29 cellular contexts compared by ENCODE assay signal in genomic region chr1:202521886-202522285, GRCh38.
"Had no signal": no experiment of that assay in that cellular context is flagged by ENCODE, and none has a peak within 500 bp of the region (broad histone marks: within the 10 kb centered on the region; RNA-seq: fewer than 3 reads in every experiment).

No MANE protein-coding gene starts in this region.

- H3K27me3 Mint-ChIP-seq: naive thymus-derived CD4-positive, alpha-beta T cell; progenitor cell of endocrine pancreas; stimulated activated naive B cell treated with anti-CD40 and anti-IgM and Interleukin-4, amounts not matched to agents 10 μg/mL and 1 μg/mL and 100 μg/mL, for 72 hours; stimulated activated naive CD8-positive, alpha-beta T cell treated with anti-CD3 and anti-CD28 coated beads, Interleukin-15, Interleukin-2, amounts not matched to agents 100 ng/mL and 50 ng/mL, for 24 hours; type B pancreatic cell had no signal

- H3K4me3 ChIP-seq: neural progenitor cell, ovary, psoas muscle, right lobe of liver, skin epidermis, smooth muscle cell, spleen, stomach, tibial artery, transverse colon, upper lobe of right lung, uterus had no signal

- H3K4me1 ChIP-seq: neural progenitor cell, parathyroid adenoma, upper lobe of right lung, uterus had no signal

- H3K27me3 ChIP-seq: neural progenitor cell, ovary, right lobe of liver, spleen, stomach, tibial artery, transverse colon, upper lobe of right lung, uterus had no signal

- H3K9ac ChIP-seq: neural progenitor cell, parathyroid adenoma had no signal

- H3K79me2 ChIP-seq: parathyroid adenoma had no signal

- ATAC-seq: naive thymus-derived CD4-positive, alpha-beta T cell; natural killer cell; psoas muscle; right cardiac atrium; right lobe of liver; stimulated activated effector memory CD8-positive, alpha-beta T cell treated with anti-CD3 and anti-CD28 coated beads, Interleukin-12 subunit alpha, Interleukin-12 subunit beta, amount 100 ng/mL, for 72 hours; stimulated activated naive B cell treated with anti-CD40 and anti-IgM and Interleukin-4, amounts not matched to agents 10 μg/mL and 1 μg/mL and 100 μg/mL, for 72 hours; upper lobe of right lung had no signal

- H3K36me3 Mint-ChIP-seq: natural killer cell; neural progenitor cell; stimulated activated effector memory CD8-positive, alpha-beta T cell treated with anti-CD3 and anti-CD28 coated beads, Interleukin-12 subunit alpha, Interleukin-12 subunit beta, amount 100 ng/mL, for 72 hours had no signal

- H3K4me1 Mint-ChIP-seq: neural progenitor cell had no signal

- H3K27ac Mint-ChIP-seq: naive thymus-derived CD4-positive, alpha-beta T cell; natural killer cell; nephron; neural progenitor cell; progenitor cell of endocrine pancreas; stimulated activated effector memory CD8-positive, alpha-beta T cell treated with anti-CD3 and anti-CD28 coated beads, Interleukin-12 subunit alpha, Interleukin-12 subunit beta, amount 100 ng/mL, for 72 hours; stimulated activated naive B cell treated with anti-CD40 and anti-IgM and Interleukin-4, amounts not matched to agents 10 μg/mL and 1 μg/mL and 100 μg/mL, for 72 hours; stimulated activated naive CD8-positive, alpha-beta T cell treated with anti-CD3 and anti-CD28 coated beads, Interleukin-15, Interleukin-2, amounts not matched to agents 100 ng/mL and 50 ng/mL, for 24 hours; type B pancreatic cell had no signal

- H3K9me3 Mint-ChIP-seq: natural killer cell; neural progenitor cell; stimulated activated effector memory CD8-positive, alpha-beta T cell treated with anti-CD3 and anti-CD28 coated beads, Interleukin-12 subunit alpha, Interleukin-12 subunit beta, amount 100 ng/mL, for 72 hours; stimulated activated naive CD8-positive, alpha-beta T cell treated with anti-CD3 and anti-CD28 coated beads, Interleukin-15, Interleukin-2, amounts not matched to agents 100 ng/mL and 50 ng/mL, for 24 hours; type B pancreatic cell had no signal

- H3K36me3 ChIP-seq: neural progenitor cell, ovary, right lobe of liver, tibial artery, transverse colon, upper lobe of right lung, uterus had no signal

- DNase-seq: naive thymus-derived CD4-positive, alpha-beta T cell; natural killer cell; occipital lobe; ovary; posterior cingulate gyrus; psoas muscle; right cardiac atrium; right lobe of liver; spleen; stimulated activated CD4-positive, alpha-beta T cell treated with anti-CD3 and anti-CD28 coated beads, Interleukin-12 subunit alpha, Interleukin-12 subunit beta, amount 100 ng/mL, for 4 hours; stimulated activated CD4-positive, alpha-beta T cell treated with anti-CD3 and anti-CD28 coated beads, Interleukin-2, amount 100 ng/mL, for 24 hours; stimulated activated CD4-positive, alpha-beta T cell treated with anti-CD3 and anti-CD28 coated beads, Interleukin-2, amount 100 ng/mL, for 48 hours; stimulated activated CD4-positive, alpha-beta T cell treated with anti-CD3 and anti-CD28 coated beads, Interleukin-4, amount 100 ng/mL, for 24 hours; stimulated activated naive B cell treated with anti-CD40 and anti-IgM and Interleukin-4, amounts not matched to agents 10 μg/mL and 1 μg/mL and 100 μg/mL, for 72 hours; stimulated activated naive CD4-positive, alpha-beta T cell treated with Interleukin-2 at 50 U/mL for 16 hours; stomach; tibial artery; transverse colon; upper lobe of right lung; uterus had no signal

- H2AFZ ChIP-seq: neural progenitor cell, parathyroid adenoma had no signal

- H3K27ac ChIP-seq: neural progenitor cell, ovary, parathyroid adenoma, psoas muscle, skin epidermis, upper lobe of right lung had no signal

- H3K9me3 ChIP-seq: ovary, psoas muscle, right lobe of liver, spleen, stomach, tibial artery, transverse colon, upper lobe of right lung, uterus had no signal

- H3K4me3 Mint-ChIP-seq: naive thymus-derived CD4-positive, alpha-beta T cell; natural killer cell; nephron; neural progenitor cell; stimulated activated effector memory CD8-positive, alpha-beta T cell treated with anti-CD3 and anti-CD28 coated beads, Interleukin-12 subunit alpha, Interleukin-12 subunit beta, amount 100 ng/mL, for 72 hours; stimulated activated naive B cell treated with anti-CD40 and anti-IgM and Interleukin-4, amounts not matched to agents 10 μg/mL and 1 μg/mL and 100 μg/mL, for 72 hours; stimulated activated naive CD8-positive, alpha-beta T cell treated with anti-CD3 and anti-CD28 coated beads, Interleukin-15, Interleukin-2, amounts not matched to agents 100 ng/mL and 50 ng/mL, for 24 hours; type B pancreatic cell had no signal

- H3K4me2 ChIP-seq: neural progenitor cell, smooth muscle cell had no signal
